In the genomic region with DNA sequence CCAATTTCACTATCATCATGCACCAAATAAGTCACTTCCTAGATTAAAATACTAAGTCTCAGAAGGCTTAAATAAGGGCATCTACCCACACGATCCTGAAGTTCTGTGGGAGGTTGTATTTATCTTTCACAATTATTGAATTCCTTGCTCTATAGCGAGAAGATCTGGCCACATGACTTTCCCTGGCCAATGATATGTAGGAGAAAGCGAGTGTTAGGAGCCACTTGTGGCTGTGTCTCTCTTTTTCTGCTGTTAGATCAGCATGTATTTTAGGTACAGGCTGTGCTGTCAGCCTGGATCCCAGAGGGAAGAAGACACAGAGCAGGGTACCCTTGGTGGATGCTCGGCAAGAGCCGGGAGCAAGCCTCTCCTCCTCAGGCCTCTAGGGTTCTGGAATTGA, we compare ENCODE assay signal across 8 cellular contexts.
"Had no signal": no experiment of that assay in that cellular context is flagged by ENCODE, and none has a peak within 500 bp of the region (broad histone marks: within the 10 kb centered on the region; RNA-seq: fewer than 3 reads in every experiment).

No MANE protein-coding gene starts in this region.

- H3K9me3 ChIP-seq: HAP-1 had no signal

- DNase-seq: GM23248, GOT3, H7, H9, HCEC 1CT, HFFc6 had no signal

- H3K4me3 ChIP-seq: GM23248, GM23338, HAP-1 had no signal

- H3K27ac ChIP-seq: GM23248 had no signal

- H3K9ac ChIP-seq: GM23248 had no signal

- H2AFZ ChIP-seq: GM23248, GM23338 had no signal

- H3K4me1 ChIP-seq: HAP-1 had no signal

- H3K4me2 ChIP-seq: GM23338 had no signal

- H3K36me3 ChIP-seq: HAP-1 had no signal
